Comparison of ENCODE assay signal across 8 cellular contexts in genomic region chr5:35478856-35479682, GRCh38.
DNase-seq lines count a peak whose midpoint lies in the region; ATAC-seq and TF ChIP-seq lines count a peak whose summit lies in the region.

No MANE protein-coding gene starts in this region.

- no peaks in the 10 kb centered on the region for H3K27me3 Mint-ChIP-seq in chondrocyte (ENCODE audit: low read depth)
- H3K27me3 Mint-ChIP-seq in WTC11 (ENCODE audit: low read depth): no peaks in the 10 kb centered on the region

- H3K36me3 Mint-ChIP-seq in chondrocyte (ENCODE audit: low read depth): no peaks in the 10 kb centered on the region
- no peaks in the 10 kb centered on the region for H3K36me3 Mint-ChIP-seq in WTC11

- H3K4me1 ChIP-seq in mucosa of stomach (ENCODE audit: control insufficient read depth, insufficient read depth, low read length): no peaks in the 10 kb centered on the region

- H3K4me3 ChIP-seq in mucosa of stomach (ENCODE audit: low read length): no peak overlapping the region

- CTCF ChIA-PET in WTC11 (lab: Charles Lee): no interaction called here

- H3K9ac ChIP-seq in mucosa of stomach (ENCODE audit: low read length): peak overlapping the region; percentile 64

- no peaks in the 10 kb centered on the region for H3K36me3 ChIP-seq in mucosa of stomach (ENCODE audit: control insufficient read depth, insufficient read depth, low read length)

- DNase-seq in AML-193 (lab: John Stamatoyannopoulos, UW) (peak; percentile 33 to 39), NOMO-1 treated with DMSO at 0.1 percent for 48 hours (lab: John Stamatoyannopoulos, UW; ENCODE audit: unreplicated experiment) (peak; percentile 87), chondrocyte (ENCODE audit: low spot score) (no peak), WTC11 (ENCODE audit: low spot score) (no peak), DMS114 treated with DMSO at 0.1 percent for 48 hours (lab: John Stamatoyannopoulos, UW; ENCODE audit: unreplicated experiment) (no peak), NCI-H2107 (lab: John Stamatoyannopoulos, UW) (no peak)

- ATAC-seq in GM21576 (IDR thresholded peaks at IDR 0.05; ENCODE audit: unreplicated experiment) (peak; percentile 63), WTC11 (no peak)

- H3K4me3 Mint-ChIP-seq in chondrocyte (ENCODE audit: unreplicated experiment): peak overlapping the region; percentile 75
- H3K4me3 Mint-ChIP-seq in WTC11: no peak overlapping the region

- no peaks in the 10 kb centered on the region for H3K9me3 ChIP-seq in mucosa of stomach (ENCODE audit: control insufficient read depth, low read length)

- no peaks in the 10 kb centered on the region for H3K9me3 Mint-ChIP-seq in chondrocyte (ENCODE audit: low read depth)
- H3K9me3 Mint-ChIP-seq in WTC11: 0 out of 2 replicates have a peak, but pooled peaks cover 4% of the 10 kb centered on the region

- POLR2A ChIA-PET in WTC11 (lab: Charles Lee): no interaction called here

- TF ChIP-seq CTCF in chondrocyte (IDR thresholded peaks at IDR 0.05) (no peak), WTC11 (IDR thresholded peaks at IDR 0.05) (no peak)

- no peaks in the 10 kb centered on the region for H3K27me3 ChIP-seq in mucosa of stomach (ENCODE audit: control insufficient read depth, insufficient read depth, low read length)

- H3K4me1 Mint-ChIP-seq in chondrocyte (ENCODE audit: low read depth) (peaks cover 19% of the 10 kb centered on the region), WTC11 (peaks cover 29% of the 10 kb centered on the region)

- H3K27ac Mint-ChIP-seq in chondrocyte (ENCODE audit: unreplicated experiment): peak overlapping the region; percentile 93
- no peak overlapping the region for H3K27ac Mint-ChIP-seq in WTC11

TF ChIP-seq in WTC11, 78 proteins besides CTCF, POLR2A, EP300 and RAD21:
- TF ChIP-seq ZBTB43 (CRISPR knock-in tag; IDR thresholded peaks at IDR 0.05) (no peak), SMAD4 (CRISPR knock-in tag; IDR thresholded peaks at IDR 0.05) (no peak), ZNF396 (CRISPR knock-in tag; IDR thresholded peaks at IDR 0.05; ENCODE audit: borderline replicate concordance) (no peak), NR1H2 (CRISPR knock-in tag; IDR thresholded peaks at IDR 0.05) (no peak), TEAD4 (CRISPR knock-in tag; IDR thresholded peaks at IDR 0.05) (no peak), FOXK1 (CRISPR knock-in tag; IDR thresholded peaks at IDR 0.05) (no peak), SMAD3 (CRISPR knock-in tag; IDR thresholded peaks at IDR 0.05; ENCODE audit: borderline replicate concordance) (no peak), NR3C1 (CRISPR knock-in tag; conservative IDR thresholded peaks at IDR 0.05; ENCODE audit: low read depth) (no peak), USF1 (CRISPR knock-in tag; IDR thresholded peaks at IDR 0.05) (no peak), JAZF1 (CRISPR knock-in tag; IDR thresholded peaks at IDR 0.05) (no peak), ATF2 (CRISPR knock-in tag; IDR thresholded peaks at IDR 0.05; ENCODE audit: borderline replicate concordance, low read depth) (no peak), NFATC4 (CRISPR knock-in tag; IDR thresholded peaks at IDR 0.05) (no peak)

Comparison
In these comparisons a context has a peak if more than half of its experiments do, and no peak if none do; other contexts are left out.
1. DNase-seq: peak in AML-193 (2 of 2) and NOMO-1 treated with DMSO at 0.1 percent for 48 hours (single experiment); none in chondrocyte (single experiment), WTC11 (single experiment), DMS114 treated with DMSO at 0.1 percent for 48 hours (single experiment) and NCI-H2107 (single experiment).